In genomic region chr5:96772542-96772941, GRCh38 we compare ENCODE assay signal across 16 cellular contexts. TPM values are rescaled to one million over a fixed set of nuclear protein-coding genes. Genes with fewer than 3 reads are reported as not detected.
A peak's percentile ranks its signal among the peaks of the same experiment; 100 is the strongest.
DNase-seq lines count a peak whose midpoint lies in the region; ATAC-seq and TF ChIP-seq lines count a peak whose summit lies in the region.
"Had no signal": no experiment of that assay in that cellular context is flagged by ENCODE, and none has a peak within 500 bp of the region (broad histone marks: within the 10 kb centered on the region; RNA-seq: fewer than 3 reads in every experiment).

No MANE protein-coding gene starts in this region.

- H3K4me1 Mint-ChIP-seq in activated T-cell treated with anti-CD3 and anti-CD28 coated beads, Interleukin-2, amount 50 U/mL, for 24 hours (ENCODE audit: low read depth): peaks cover 15% of the 10 kb centered on the region

- no peaks in the 10 kb centered on the region for H3K27me3 Mint-ChIP-seq in activated T-cell treated with anti-CD3 and anti-CD28 coated beads, Interleukin-2, amount 50 U/mL, for 24 hours

- H3K4me3 ChIP-seq in dorsolateral prefrontal cortex: no peak overlapping the region
- H3K4me3 ChIP-seq: BLaER1, HAP-1 had no signal

- no peak overlapping the region for H3K4me3 Mint-ChIP-seq in activated T-cell treated with anti-CD3 and anti-CD28 coated beads, Interleukin-2, amount 50 U/mL, for 24 hours

- ATAC-seq in HG03095 (IDR thresholded peaks at IDR 0.05; ENCODE audit: unreplicated experiment): no peak

- H3K27ac Mint-ChIP-seq in activated T-cell treated with anti-CD3 and anti-CD28 coated beads, Interleukin-2, amount 50 U/mL, for 24 hours: peak overlapping the region; percentile 84

- H3K27me3 ChIP-seq in dorsolateral prefrontal cortex: no peaks in the 10 kb centered on the region
- H3K27me3 ChIP-seq: BLaER1 had no signal

- DNase-seq in activated T-cell treated with anti-CD3 and anti-CD28 coated beads, Interleukin-2, amount 50 U/mL, for 24 hours: no peak
- no peak for DNase-seq in activated T-cell treated with anti-CD3 and anti-CD28 coated beads, Interleukin-2, amount 50 U/mL, for 1 hour
- DNase-seq in dorsolateral prefrontal cortex (no peak), pons (ENCODE audit: low spot score) (peak; percentile 61), DMS53 (lab: John Stamatoyannopoulos, UW) (no peak)
- DNase-seq in activated CD4-positive, CD25-positive, alpha-beta regulatory T cell (lab: John Stamatoyannopoulos, UW): no peak
- DNase-seq: 8988T, COR-L47, NCI-H1048, NCI-H1436 treated with DMSO at 0.1 percent for 48 hours, NCI-H2081, NCI-H2227 treated with DMSO at 0.1 percent for 48 hours had no signal

- peaks cover 94% of the 10 kb centered on the region for H3K36me3 Mint-ChIP-seq in activated T-cell treated with anti-CD3 and anti-CD28 coated beads, Interleukin-2, amount 50 U/mL, for 24 hours (ENCODE audit: low read depth)

- no peaks in the 10 kb centered on the region for H3K9me3 Mint-ChIP-seq in activated T-cell treated with anti-CD3 and anti-CD28 coated beads, Interleukin-2, amount 50 U/mL, for 24 hours

- peak overlapping the region; percentile 65 for H3K27ac ChIP-seq in VCaP
- H3K27ac ChIP-seq in dorsolateral prefrontal cortex: peak overlapping the region in 32 of 59 donors; percentile 1 to 62 (median 33)
- H3K27ac ChIP-seq: BLaER1 had no signal

- intact Hi-C loops in dorsolateral prefrontal cortex (cut with DNase I): loop anchor here in 1 of 2 donors (5.0 kb wide), 1 partner anchor 35 kb away; the partner anchor contains the start of gene ERAP1

- TF ChIP-seq CTCF in VCaP (conservative IDR thresholded peaks at IDR 0.05) (no peak), dorsolateral prefrontal cortex (IDR thresholded peaks at IDR 0.05 in 54 of 56, conservative IDR thresholded peaks at IDR 0.05 in 2 of 56; ENCODE audit: low read depth in 1 of 56, partially characterized antibody in 56 of 56) (no peak)

RNA-seq across cellular contexts. Expression of gene ERAP1, which starts 35.2 kb away (rescaled TPM):
- total RNA-seq in dorsolateral prefrontal cortex: 10 to 100 TPM; 16.7 to 39.0 (median 28.3) TPM
